In genomic region chr18:3219621-3220335, GRCh38 we compare ENCODE assay signal across 15 cellular contexts. TPM values are rescaled to one million over a fixed set of nuclear protein-coding genes. Genes with fewer than 3 reads are reported as not detected.
A peak's percentile ranks its signal among the peaks of the same experiment; 100 is the strongest.
DNase-seq lines count a peak whose midpoint lies in the region; ATAC-seq and TF ChIP-seq lines count a peak whose summit lies in the region.
"Had no signal": no experiment of that assay in that cellular context is flagged by ENCODE, and none has a peak within 500 bp of the region (broad histone marks: within the 10 kb centered on the region; RNA-seq: fewer than 3 reads in every experiment).

TSS of gene MYOM1 (minus strand) at chr18:3219968. CDS start at chr18:3215223, 4,745 bp downstream.

- peaks cover 14% of the 10 kb centered on the region; the same call in 2 of the 3 replicates for H3K4me1 Mint-ChIP-seq in GM23338

- H3K4me2 ChIP-seq in GM23338: no peak within 1 kb of the TSS

- TF ChIP-seq CTCF in GM23338 (conservative IDR thresholded peaks at IDR 0.05; ENCODE audit: low read depth in 2 of 2) (no peak), dorsolateral prefrontal cortex (IDR thresholded peaks at IDR 0.05 in 54 of 56, conservative IDR thresholded peaks at IDR 0.05 in 2 of 56; ENCODE audit: low read depth in 1 of 56, partially characterized antibody in 56 of 56) (no peak), lung (IDR thresholded peaks at IDR 0.05; ENCODE audit: control extremely low read depth, extremely low read depth) (no peak), psoas muscle (IDR thresholded peaks at IDR 0.05) (no peak)

- peaks cover 14% of the 10 kb centered on the region for H3K4me1 ChIP-seq in GM23338 (ENCODE audit: insufficient read depth)
- H3K4me1 ChIP-seq in lung (ENCODE audit: control insufficient read depth in 2 of 2, insufficient read depth in 2 of 2, low read length in 2 of 2): no peaks in the 10 kb centered on the region
- H3K4me1 ChIP-seq in psoas muscle: peaks cover 34% of the 10 kb centered on the region
- H3K4me1 ChIP-seq: vagina had no signal

- H3K9me2 ChIP-seq in GM23338 (ENCODE audit: insufficient read depth): no peaks in the 10 kb centered on the region; the same call in 1 of the 2 replicates

- no peaks in the 10 kb centered on the region for H4K20me1 ChIP-seq in GM23338 (replicated peaks; ENCODE audit: insufficient read depth)

- H3K27ac ChIP-seq in GM23338 (ENCODE audit: low read depth) (no peak within 1 kb of the TSS), dorsolateral prefrontal cortex (peak within 1 kb of the TSS in 50 of 59 donors; percentile 5 to 83 (median 55)), lung (ENCODE audit: low read depth in 1 of 2, low read length in 1 of 2) (peak within 1 kb of the TSS; percentile 33 to 97), psoas muscle (peak within 1 kb of the TSS; percentile 95)
- H3K27ac ChIP-seq: vagina had no signal

- H3K9me3 ChIP-seq in lung (ENCODE audit: control insufficient read depth in 2 of 2, insufficient read depth in 1 of 2, low read length in 1 of 2) (no peaks in the 10 kb centered on the region), psoas muscle (no peaks in the 10 kb centered on the region)
- H3K9me3 ChIP-seq: vagina had no signal

- no peak within 1 kb of the TSS for H3K4me3 Mint-ChIP-seq in GM23338
- H3K4me3 Mint-ChIP-seq: dendritic cell treated with granulocyte-macrophage colony-stimulating factor and Interleukin-4, amounts not matched to agents 40 ng/mL and 50 ng/mL, for 4 days had no signal

- peak within 1 kb of the TSS; percentile 6; the same call in 1 of the 2 replicates for H2AFZ ChIP-seq in GM23338

- H3K36me3 Mint-ChIP-seq in GM23338 (ENCODE audit: low read depth): no peaks in the 10 kb centered on the region

- peaks cover 2% of the 10 kb centered on the region for H3K27me3 Mint-ChIP-seq in GM23338 (ENCODE audit: insufficient read depth, low read depth, poor library complexity)
- H3K27me3 Mint-ChIP-seq: dendritic cell treated with granulocyte-macrophage colony-stimulating factor and Interleukin-4, amounts not matched to agents 40 ng/mL and 50 ng/mL, for 4 days had no signal

- H3K27ac Mint-ChIP-seq in GM23338: no peak within 1 kb of the TSS
- H3K27ac Mint-ChIP-seq: dendritic cell treated with granulocyte-macrophage colony-stimulating factor and Interleukin-4, amounts not matched to agents 40 ng/mL and 50 ng/mL, for 4 days had no signal

- DNase-seq in GM23338 (ENCODE audit: low spot score) (no peak), dorsolateral prefrontal cortex (no peak), lung (ENCODE audit: low spot score) (no peak), psoas muscle (no peak), cortex of kidney (lab: John Stamatoyannopoulos, UW) (no peak), retina (no peak), NCI-H345 treated with DMSO at 0.1 percent for 48 hours (lab: John Stamatoyannopoulos, UW; ENCODE audit: unreplicated experiment) (no peak), NCI-H510A treated with DMSO at 0.1 percent for 48 hours (lab: John Stamatoyannopoulos, UW) (no peak)
- DNase-seq: ACHN; activated CD4-positive, alpha-beta T cell treated with anti-CD3 and anti-CD28 coated beads for 4 hours; activated effector memory CD4-positive, alpha-beta T cell treated with Interleukin-2 at 50 U/mL for 16 hours; Kasumi-1; NCI-H2029 treated with DMSO at 0.1 percent for 48 hours had no signal

- no peaks in the 10 kb centered on the region for H3K27me3 ChIP-seq in GM23338 (ENCODE audit: insufficient read depth)
- H3K27me3 ChIP-seq in dorsolateral prefrontal cortex: no peaks in the 10 kb centered on the region
- H3K27me3 ChIP-seq in lung (ENCODE audit: control insufficient read depth, insufficient read depth): no peaks in the 10 kb centered on the region
- no peaks in the 10 kb centered on the region for H3K27me3 ChIP-seq in psoas muscle (ENCODE audit: insufficient read depth in 3 of 3, low read length in 2 of 3)
- H3K27me3 ChIP-seq: vagina had no signal

- no peak for ATAC-seq in GM23338
- ATAC-seq in lung (ENCODE audit: insufficient read depth, low FRiP score): no peak
- peak; percentile 55 to 78 (median 71) for ATAC-seq in psoas muscle

- no peaks in the 10 kb centered on the region for H3K9me3 Mint-ChIP-seq in GM23338
- H3K9me3 Mint-ChIP-seq: dendritic cell treated with granulocyte-macrophage colony-stimulating factor and Interleukin-4, amounts not matched to agents 40 ng/mL and 50 ng/mL, for 4 days had no signal

- intact Hi-C loops in dorsolateral prefrontal cortex (cut with DNase I): no loop called here
- intact Hi-C loops in psoas muscle (cut with DNase I): loop anchor here (2.0 to 5.0 kb wide), 3 partner anchors 27 to 37 kb away; partner anchors contain the start of gene MYL12A (in 1 of the 2)

- H3K36me3 ChIP-seq in GM23338 (ENCODE audit: insufficient read depth): no peaks in the 10 kb centered on the region; the same call in 1 of the 2 replicates
- no peaks in the 10 kb centered on the region for H3K36me3 ChIP-seq in lung (ENCODE audit: control insufficient read depth in 2 of 2, insufficient read depth in 2 of 2, low read length in 2 of 2)
- peaks cover 0 to 10% of the 10 kb centered on the region in 2 donors for H3K36me3 ChIP-seq in psoas muscle (ENCODE audit: insufficient read depth in 1 of 2, low read depth in 1 of 2)
- H3K36me3 ChIP-seq: vagina had no signal

- WGBS in lung, 2 donors: 75 to 86% methylated on average over 10 of the region's 10 CpGs
- 21 to 26% (median 24%) methylated on average over 10 of the region's 10 CpGs for WGBS in psoas muscle, 3 donors

- H3K79me2 ChIP-seq in GM23338 (replicated peaks; ENCODE audit: insufficient read depth): no peaks in the 10 kb centered on the region

- no peaks in the 10 kb centered on the region for H3F3A ChIP-seq in GM23338 (replicated peaks; ENCODE audit: low read depth)

- H3K4me3 ChIP-seq in GM23338 (no peak within 1 kb of the TSS), dorsolateral prefrontal cortex (peak within 1 kb of the TSS in 48 of 59 donors; percentile 0 to 53 (median 26)), lung (no peak within 1 kb of the TSS), psoas muscle (peak within 1 kb of the TSS; percentile 79)
- H3K4me3 ChIP-seq: vagina had no signal

TF ChIP-seq in GM23338, 12 proteins besides CTCF, POLR2A, EP300 and RAD21 (continues in another document):
- TF ChIP-seq, protein P1, sequence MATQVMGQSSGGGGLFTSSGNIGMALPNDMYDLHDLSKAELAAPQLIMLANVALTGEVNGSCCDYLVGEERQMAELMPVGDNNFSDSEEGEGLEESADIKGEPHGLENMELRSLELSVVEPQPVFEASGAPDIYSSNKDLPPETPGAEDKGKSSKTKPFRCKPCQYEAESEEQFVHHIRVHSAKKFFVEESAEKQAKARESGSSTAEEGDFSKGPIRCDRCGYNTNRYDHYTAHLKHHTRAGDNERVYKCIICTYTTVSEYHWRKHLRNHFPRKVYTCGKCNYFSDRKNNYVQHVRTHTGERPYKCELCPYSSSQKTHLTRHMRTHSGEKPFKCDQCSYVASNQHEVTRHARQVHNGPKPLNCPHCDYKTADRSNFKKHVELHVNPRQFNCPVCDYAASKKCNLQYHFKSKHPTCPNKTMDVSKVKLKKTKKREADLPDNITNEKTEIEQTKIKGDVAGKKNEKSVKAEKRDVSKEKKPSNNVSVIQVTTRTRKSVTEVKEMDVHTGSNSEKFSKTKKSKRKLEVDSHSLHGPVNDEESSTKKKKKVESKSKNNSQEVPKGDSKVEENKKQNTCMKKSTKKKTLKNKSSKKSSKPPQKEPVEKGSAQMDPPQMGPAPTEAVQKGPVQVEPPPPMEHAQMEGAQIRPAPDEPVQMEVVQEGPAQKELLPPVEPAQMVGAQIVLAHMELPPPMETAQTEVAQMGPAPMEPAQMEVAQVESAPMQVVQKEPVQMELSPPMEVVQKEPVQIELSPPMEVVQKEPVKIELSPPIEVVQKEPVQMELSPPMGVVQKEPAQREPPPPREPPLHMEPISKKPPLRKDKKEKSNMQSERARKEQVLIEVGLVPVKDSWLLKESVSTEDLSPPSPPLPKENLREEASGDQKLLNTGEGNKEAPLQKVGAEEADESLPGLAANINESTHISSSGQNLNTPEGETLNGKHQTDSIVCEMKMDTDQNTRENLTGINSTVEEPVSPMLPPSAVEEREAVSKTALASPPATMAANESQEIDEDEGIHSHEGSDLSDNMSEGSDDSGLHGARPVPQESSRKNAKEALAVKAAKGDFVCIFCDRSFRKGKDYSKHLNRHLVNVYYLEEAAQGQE (IDR thresholded peaks at IDR 0.05; ENCODE audit: unreplicated experiment): no peak
- TF ChIP-seq NANOG (IDR thresholded peaks at IDR 0.05; ENCODE audit: borderline replicate concordance): no peak
- TF ChIP-seq ZNF331 (CRISPR knock-in tag; IDR thresholded peaks at IDR 0.05; ENCODE audit: low read depth): no peak

RNA-seq across cellular contexts. Expression of gene MYOM1, which starts in this region (rescaled TPM):
- 0.08 and 0.38 TPM in 2 replicates for total RNA-seq in GM23338 (2014; rRNA removed; shearing (Covaris generic))
- 0.21 and 0.27 TPM in 2 replicates for polyA plus RNA-seq in GM23338 (2016; fragmentation: Nextera tagmentation; extraction: Ambion mirVana)
- 10 to 100 TPM in 34 of 120 experiments, 1 to 10 TPM in 86; 2.2 to 18.7 (median 8.0) TPM for total RNA-seq in dorsolateral prefrontal cortex
- total RNA-seq in lung: 1 to 10 TPM; 1.7 to 4.6 TPM
- under 1 TPM; 0.61 to 0.85 TPM for polyA plus RNA-seq in lung
- 100 to 1,000 TPM; 388 to 842 (median 567) TPM for total RNA-seq in psoas muscle
- 100 to 1,000 TPM in 2 of 3 donors, 10 to 100 TPM in 1; 54.8 to 209 (median 117) TPM for polyA plus RNA-seq in psoas muscle

Comparison
In these comparisons a context has a peak if more than half of its experiments do, and no peak if none do; other contexts are left out.
1. RNA of gene MYOM1 (total RNA-seq): 388 to 842 TPM in psoas muscle; 2.2 to 18.7 TPM in dorsolateral prefrontal cortex, 1.7 to 4.6 TPM in lung and 0.08 to 0.38 TPM in GM23338; every median in the first group is over 10 times any median in the second.
2. RNA of gene MYOM1 (polyA plus RNA-seq): 54.8 to 209 TPM in psoas muscle; 0.61 to 0.85 TPM in lung and 0.21 to 0.27 TPM in GM23338; every median in the first group is over 10 times any median in the second.
3. ATAC-seq: peak in psoas muscle (4 of 4); none in GM23338 (single experiment) and lung (single experiment).
4. H3K4me3 ChIP-seq: peak in dorsolateral prefrontal cortex (48 of 59) and psoas muscle (single experiment); none in GM23338 (single experiment) and lung (single experiment).
5. intact Hi-C loops: an anchor here in psoas muscle (2.0 to 5.0 kb wide); none called in dorsolateral prefrontal cortex.